ENCODE assay signal across 24 cellular contexts in the genomic region with DNA sequence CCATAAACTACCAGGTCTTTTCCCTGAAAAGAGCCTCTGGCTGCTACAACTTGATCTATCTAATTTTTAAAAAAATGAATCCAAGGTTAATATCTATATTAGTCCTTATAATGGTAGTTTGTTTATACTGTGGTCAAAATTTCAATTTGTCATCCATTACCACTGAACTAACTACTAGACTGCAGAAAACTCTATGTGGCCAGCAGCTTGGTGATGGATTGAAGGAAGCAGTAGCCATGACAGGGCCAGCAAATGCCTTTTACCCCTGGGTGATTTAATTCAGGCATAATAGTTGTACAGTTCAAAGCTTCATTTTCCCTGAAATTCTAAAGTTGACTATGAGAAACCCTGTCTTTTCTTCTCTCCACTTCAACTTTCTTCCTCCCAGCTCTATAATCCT. TPM values are rescaled to one million over a fixed set of nuclear protein-coding genes. Genes with fewer than 3 reads are reported as not detected.
"Had no signal": no experiment of that assay in that cellular context is flagged by ENCODE, and none has a peak within 500 bp of the region (broad histone marks: within the 10 kb centered on the region; RNA-seq: fewer than 3 reads in every experiment).

No MANE protein-coding gene starts in this region.

- H3K36me3 ChIP-seq: colonic mucosa, esophagus muscularis mucosa, heart right ventricle, left lung, lower lobe of right lung, transverse colon, vagina had no signal

- H3K4me1 ChIP-seq: colonic mucosa, left lung, lower lobe of right lung, psoas muscle, transverse colon, vagina had no signal

- H3K27me3 Mint-ChIP-seq: central memory CD8-positive, alpha-beta T cell; dendritic cell treated with granulocyte-macrophage colony-stimulating factor and Interleukin-4, amounts not matched to agents 40 ng/mL and 50 ng/mL, for 4 days; memory B cell; stimulated activated naive B cell treated with anti-CD40 and anti-IgM and Interleukin-4, amounts not matched to agents 10 μg/mL and 1 μg/mL and 100 μg/mL, for 72 hours; stimulated activated naive CD8-positive, alpha-beta T cell treated with anti-CD3 and anti-CD28 coated beads, Interleukin-15, Interleukin-2, amounts not matched to agents 100 ng/mL and 50 ng/mL, for 24 hours had no signal

- H3K36me3 Mint-ChIP-seq: immature natural killer cell; memory B cell; natural killer cell; stimulated activated naive B cell treated with anti-CD40 and anti-IgM and Interleukin-4, amounts not matched to agents 10 μg/mL and 1 μg/mL and 100 μg/mL, for 72 hours had no signal

- ATAC-seq: left lung; lower lobe of right lung; natural killer cell; stimulated activated naive B cell treated with anti-CD40 and anti-IgM and Interleukin-4, amounts not matched to agents 10 μg/mL and 1 μg/mL and 100 μg/mL, for 72 hours had no signal

- H3K27me3 ChIP-seq: colonic mucosa, esophagus muscularis mucosa, heart right ventricle, left lung, transverse colon, vagina had no signal

- DNase-seq: colonic mucosa; effector CD8-positive, alpha-beta T cell; endodermal cell; foreskin melanocyte; glutamatergic neuron; heart right ventricle; hippocampal formation; immature natural killer cell; left lung; lower lobe of right lung; natural killer cell; psoas muscle; right cardiac atrium; stimulated activated CD4-positive, alpha-beta T cell treated with anti-CD3 and anti-CD28 coated beads, Interleukin-15, amount 100 ng/mL, for 24 hours; stimulated activated CD4-positive, alpha-beta T cell treated with anti-CD3 and anti-CD28 coated beads, Interleukin-2, amount 100 ng/mL, for 48 hours; stimulated activated naive B cell treated with anti-CD40 and anti-IgM and Interleukin-4, amounts not matched to agents 10 μg/mL and 1 μg/mL and 100 μg/mL, for 72 hours; transverse colon had no signal

- H3K4me1 Mint-ChIP-seq: central memory CD8-positive, alpha-beta T cell; immature natural killer cell; memory B cell; natural killer cell; stimulated activated naive B cell treated with anti-CD40 and anti-IgM and Interleukin-4, amounts not matched to agents 10 μg/mL and 1 μg/mL and 100 μg/mL, for 72 hours had no signal

- H3K9me3 Mint-ChIP-seq: dendritic cell treated with granulocyte-macrophage colony-stimulating factor and Interleukin-4, amounts not matched to agents 40 ng/mL and 50 ng/mL, for 4 days; endodermal cell; stimulated activated naive B cell treated with anti-CD40 and anti-IgM and Interleukin-4, amounts not matched to agents 10 μg/mL and 1 μg/mL and 100 μg/mL, for 72 hours; stimulated activated naive CD8-positive, alpha-beta T cell treated with anti-CD3 and anti-CD28 coated beads, Interleukin-15, Interleukin-2, amounts not matched to agents 100 ng/mL and 50 ng/mL, for 24 hours had no signal

- H3K27ac ChIP-seq: colonic mucosa, esophagus muscularis mucosa, left lung, lower lobe of right lung, psoas muscle, transverse colon, vagina had no signal

- H3K9me3 ChIP-seq: colonic mucosa, esophagus muscularis mucosa, heart right ventricle, left lung, lower lobe of right lung, psoas muscle, transverse colon, vagina had no signal

- H3K4me3 ChIP-seq: colonic mucosa, esophagus muscularis mucosa, heart right ventricle, left lung, lower lobe of right lung, psoas muscle, skin epidermis, transverse colon, vagina had no signal

- H3K4me3 Mint-ChIP-seq: central memory CD8-positive, alpha-beta T cell; dendritic cell treated with granulocyte-macrophage colony-stimulating factor and Interleukin-4, amounts not matched to agents 40 ng/mL and 50 ng/mL, for 4 days; endodermal cell; immature natural killer cell; memory B cell; natural killer cell; stimulated activated naive B cell treated with anti-CD40 and anti-IgM and Interleukin-4, amounts not matched to agents 10 μg/mL and 1 μg/mL and 100 μg/mL, for 72 hours; stimulated activated naive CD8-positive, alpha-beta T cell treated with anti-CD3 and anti-CD28 coated beads, Interleukin-15, Interleukin-2, amounts not matched to agents 100 ng/mL and 50 ng/mL, for 24 hours had no signal

- H3K27ac Mint-ChIP-seq: dendritic cell treated with granulocyte-macrophage colony-stimulating factor and Interleukin-4, amounts not matched to agents 40 ng/mL and 50 ng/mL, for 4 days; endodermal cell; immature natural killer cell; memory B cell; natural killer cell; stimulated activated naive B cell treated with anti-CD40 and anti-IgM and Interleukin-4, amounts not matched to agents 10 μg/mL and 1 μg/mL and 100 μg/mL, for 72 hours; stimulated activated naive CD8-positive, alpha-beta T cell treated with anti-CD3 and anti-CD28 coated beads, Interleukin-15, Interleukin-2, amounts not matched to agents 100 ng/mL and 50 ng/mL, for 24 hours had no signal

RNA-seq across cellular contexts. Expression of gene PPARGC1A, which starts 30.4 kb away (rescaled TPM):
- total RNA-seq: natural killer cell had no signal
- polyA plus RNA-seq: immature natural killer cell had no signal
